Comparison of ENCODE assay signal across 22 cellular contexts in the genomic region with DNA sequence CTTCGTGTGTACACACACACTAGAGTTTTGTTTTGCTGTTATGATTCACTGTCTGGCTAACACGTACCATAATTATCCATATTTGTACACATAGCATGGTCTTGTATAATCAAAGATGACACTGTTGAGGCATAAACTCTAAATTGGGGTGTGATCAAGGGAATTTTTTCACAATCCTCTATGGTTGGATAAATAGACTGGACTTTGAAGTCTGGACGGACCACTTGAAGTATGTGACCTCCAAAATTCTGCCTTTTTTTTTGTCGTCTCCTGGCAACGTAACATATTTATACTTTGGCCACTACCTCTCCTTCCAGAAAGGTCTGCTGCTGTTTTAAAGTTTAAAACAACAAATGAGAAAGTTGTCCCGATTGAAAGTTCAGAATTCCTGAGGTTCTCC.
DNase-seq lines count a peak whose midpoint lies in the region; ATAC-seq, FAIRE-seq and TF ChIP-seq lines count a peak whose summit lies in the region.
"Had no signal": no experiment of that assay in that cellular context is flagged by ENCODE, and none has a peak within 500 bp of the region (broad histone marks: within the 10 kb centered on the region; RNA-seq: fewer than 3 reads in every experiment).

No MANE protein-coding gene starts in this region.

- H3K36me3 ChIP-seq in ACC112 (ENCODE audit: insufficient read depth, low read length), result no peaks in the 10 kb centered on the region
- H3K36me3 ChIP-seq in kidney (ENCODE audit: control insufficient read depth in 1 of 2, insufficient read depth in 2 of 2, low read length in 2 of 2), result no peaks in the 10 kb centered on the region

- no peaks in the 10 kb centered on the region for H3K79me2 ChIP-seq in ACC112 (ENCODE audit: control insufficient read depth, insufficient read depth, low read length, unreplicated experiment)

- H2AFZ ChIP-seq in ACC112 (ENCODE audit: low read length, unreplicated experiment), result peak overlapping the region; percentile 35

- no peaks in the 10 kb centered on the region for H3K27me3 ChIP-seq in ACC112 (ENCODE audit: insufficient read depth, low read length)
- H3K27me3 ChIP-seq: foreskin keratinocyte had no signal

- H3K9ac ChIP-seq in kidney (ENCODE audit: low read length in 2 of 2), result no peak overlapping the region
- H3K9ac ChIP-seq: SK-N-SH had no signal

- H3K9me3 ChIP-seq in kidney (ENCODE audit: control insufficient read depth in 1 of 2, low read length in 2 of 2), result no peaks in the 10 kb centered on the region
- H3K9me3 ChIP-seq: SK-N-SH had no signal

- DNase-seq in kidney (no peak), renal cortical epithelial cell (ENCODE audit: low read depth) (peak; percentile 24), NAMALWA (ENCODE audit: low spot score) (no peak), NCI-H1105 treated with DMSO at 0.1 percent for 48 hours (lab: John Stamatoyannopoulos, UW) (no peak), pons (ENCODE audit: low spot score) (no peak)
- DNase-seq: activated B cell treated with CpG ODN at 0.5 μM for 24 hours; activated CD8-positive, alpha-beta T cell treated with anti-CD3 and anti-CD28 coated beads for 36 hours; activated naive CD4-positive, alpha-beta T cell treated with anti-CD3 and anti-CD28 coated beads, Interleukin-2, amount 50 U/mL, for 16 hours; activated T-cell treated with anti-CD3 and anti-CD28 coated beads, Interleukin-2, amount 50 U/mL, for 1 hour; CD8-positive, alpha-beta memory T cell; DMS79 treated with DMSO at 0.1 percent for 48 hours; foreskin keratinocyte; Karpas-422; kidney glomerular epithelial cell; NCI-H1092; NCI-H2029 treated with DMSO at 0.1 percent for 48 hours; NCI-H446 treated with DMSO at 0.1 percent for 48 hours; SK-N-SH; stimulated activated CD4-positive, alpha-beta T cell treated with anti-CD3 and anti-CD28 coated beads, Interleukin-1b, Interleukin-23, amount 100 ng/mL, for 48 hours had no signal

- no peak for TF ChIP-seq CTCF in WI38 (IDR thresholded peaks at IDR 0.05; ENCODE audit: low read depth, low read length)
- TF ChIP-seq CTCF in kidney (IDR thresholded peaks at IDR 0.05; ENCODE audit: borderline replicate concordance, extremely low read depth, insufficient read depth), result no peak

- intact Hi-C loops in kidney (cut with DNase I), result no loop called here

- H3K27ac ChIP-seq in ACC112 (ENCODE audit: low read depth, low read length) (no peak overlapping the region), kidney (ENCODE audit: low read depth in 2 of 2, low read length in 2 of 2) (peak overlapping the region; percentile 77 to 84)
- H3K27ac ChIP-seq: foreskin keratinocyte had no signal

- H3K4me1 ChIP-seq in ACC112 (ENCODE audit: control insufficient read depth, insufficient read depth, low read length, unreplicated experiment) (peaks cover 11% of the 10 kb centered on the region), kidney (ENCODE audit: control insufficient read depth in 1 of 2, insufficient read depth in 1 of 2, low read depth in 1 of 2, low read length in 2 of 2) (peaks cover 0 to 15% of the 10 kb centered on the region in 2 donors)
- H3K4me1 ChIP-seq: foreskin keratinocyte had no signal

- H3K4me3 ChIP-seq in ACC112 (ENCODE audit: low read depth, low read length) (peak overlapping the region; percentile 66), WI38 (ENCODE audit: low read depth, low read length) (peak overlapping the region; percentile 10; the same call in 1 of the 2 replicates), kidney (ENCODE audit: low read length in 2 of 2) (peak overlapping the region; percentile 50 to 51)

- no peak for FAIRE-seq in kidney (lab: Jason Lieb, UNC)

- ATAC-seq in GM21529 (IDR thresholded peaks at IDR 0.05; ENCODE audit: unreplicated experiment), result no peak
- ATAC-seq: activated CD8-positive, alpha-beta T cell treated with anti-CD3 and anti-CD28 coated beads for 36 hours; foreskin keratinocyte had no signal

Comparison
In these comparisons a context has a peak if more than half of its experiments do, and no peak if none do; other contexts are left out.
1. H3K4me3 ChIP-seq: peak in every context shown above with its lines; median percentile 66 in ACC112; 50 in kidney; 10 in WI38.